24 cellular contexts compared by ENCODE assay signal in the genomic region with DNA sequence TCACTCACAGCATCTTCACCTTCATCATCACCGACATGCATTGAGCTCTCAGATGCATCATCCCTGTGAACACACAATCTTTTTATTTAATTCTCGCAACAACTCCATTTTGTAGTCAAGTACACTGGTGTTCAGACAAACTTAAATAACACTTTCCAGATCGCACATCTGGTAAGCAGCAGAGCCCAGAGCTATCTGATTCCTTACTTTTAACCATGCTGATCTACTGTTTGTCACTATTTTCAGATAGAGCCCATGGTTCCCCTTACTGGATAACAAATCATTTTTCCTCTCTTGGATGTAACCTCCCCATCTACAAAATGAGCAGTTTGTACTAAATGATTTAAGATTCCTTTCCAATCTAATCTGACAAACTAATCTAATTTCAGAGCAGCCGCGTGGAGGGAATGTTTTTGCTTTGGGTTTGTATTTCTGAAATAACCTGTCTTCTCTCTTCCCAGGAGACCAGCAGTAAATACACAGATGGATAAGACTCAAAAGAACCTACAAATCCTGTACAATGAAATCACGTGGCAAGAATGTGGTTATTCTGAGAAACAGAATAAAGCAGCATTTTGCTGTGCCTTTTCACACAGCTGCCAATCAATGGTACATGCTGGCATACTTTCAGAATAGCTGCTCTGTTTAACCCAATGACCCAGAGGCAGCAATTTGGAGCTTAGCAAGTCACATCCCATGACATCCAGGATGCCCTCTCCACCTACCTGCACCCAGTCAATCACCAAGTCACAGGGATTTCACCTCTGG.
DNase-seq lines count a peak whose midpoint lies in the region; ATAC-seq and TF ChIP-seq lines count a peak whose summit lies in the region.
"Had no signal": no experiment of that assay in that cellular context is flagged by ENCODE, and none has a peak within 500 bp of the region (broad histone marks: within the 10 kb centered on the region; RNA-seq: fewer than 3 reads in every experiment).

No MANE protein-coding gene starts in this region.

- H3F3A ChIP-seq in GM23338 (replicated peaks; ENCODE audit: low read depth): 0 out of 2 replicates have a peak, but pooled peaks cover 3% of the 10 kb centered on the region

- no peak overlapping the region for H3K27ac Mint-ChIP-seq in GM23338
- H3K27ac Mint-ChIP-seq: CD8-positive, alpha-beta T cell had no signal

- peaks cover 2% of the 10 kb centered on the region for H3K27me3 Mint-ChIP-seq in GM23338 (ENCODE audit: insufficient read depth, low read depth, poor library complexity)

- H3K79me2 ChIP-seq in GM23338 (replicated peaks; ENCODE audit: insufficient read depth): no peaks in the 10 kb centered on the region

- POLR2A ChIA-PET in HEK293T (lab: Yijun Ruan, JAX): no interaction called here

- H3K36me3 ChIP-seq in GM23338 (ENCODE audit: insufficient read depth): no peaks in the 10 kb centered on the region
- H3K36me3 ChIP-seq: SJSA1 had no signal

- peaks cover under 1% of the 10 kb centered on the region; the same call in 1 of the 2 replicates for H3K9me2 ChIP-seq in GM23338 (ENCODE audit: insufficient read depth)

- peaks cover 24% of the 10 kb centered on the region for H3K4me1 Mint-ChIP-seq in GM23338

- no peak overlapping the region for H3K4me2 ChIP-seq in GM23338
- H3K4me2 ChIP-seq: A549 had no signal

- H2AFZ ChIP-seq in GM23338: no peak overlapping the region

- no peaks in the 10 kb centered on the region for H3K36me3 Mint-ChIP-seq in GM23338 (ENCODE audit: low read depth)
- H3K36me3 Mint-ChIP-seq: CD8-positive, alpha-beta T cell had no signal

- DNase-seq in Jurkat, Clone E6-1 (ENCODE audit: low read depth, low spot score): peak; percentile 52
- DNase-seq in islet precursor cell (peak; percentile 22), GM23338 (ENCODE audit: low spot score) (no peak), NCI-H187 treated with DMSO at 0.1 percent for 48 hours (lab: John Stamatoyannopoulos, UW) (no peak), HEK293T (ENCODE audit: extremely low spot score) (no peak)
- DNase-seq: AML-193; Caco-2; CD8-positive, alpha-beta T cell; EL; GDM1; H7; NCI-H1105 treated with DMSO at 0.1 percent for 48 hours; NCI-H146; NCI-H2029; NCI-H446; NCI-H524 treated with DMSO at 0.1 percent for 48 hours; NCI-H774; Right ventricle myocardium superior; RPMI8226 had no signal

- no peaks in the 10 kb centered on the region for H3K27me3 ChIP-seq in GM23338 (ENCODE audit: insufficient read depth)

- no peak overlapping the region for H3K4me3 Mint-ChIP-seq in GM23338
- H3K4me3 Mint-ChIP-seq: CD8-positive, alpha-beta T cell had no signal

- no peak overlapping the region for H3K27ac ChIP-seq in GM23338 (ENCODE audit: low read depth)
- H3K27ac ChIP-seq: A549, C4-2B, SJSA1 had no signal

- H3K9me3 Mint-ChIP-seq in GM23338: no peaks in the 10 kb centered on the region
- H3K9me3 Mint-ChIP-seq: CD8-positive, alpha-beta T cell had no signal

- no peaks in the 10 kb centered on the region for H4K20me1 ChIP-seq in GM23338 (replicated peaks; ENCODE audit: insufficient read depth)

- H3K4me3 ChIP-seq in Jurkat, Clone E6-1 (ENCODE audit: low read length): no peak overlapping the region
- no peak overlapping the region for H3K4me3 ChIP-seq in GM23338
- H3K4me3 ChIP-seq: A549, SJSA1 had no signal

- peaks cover 17% of the 10 kb centered on the region for H3K4me1 ChIP-seq in GM23338 (ENCODE audit: insufficient read depth)
- H3K4me1 ChIP-seq: A549, Caco-2 had no signal

- CTCF ChIA-PET in HEK293T (lab: Yijun Ruan, JAX): interaction anchor here (0.7 kb wide), 1 partner anchor 11 kb away, joined by 6 read pairs; no protein-coding TSS in a partner anchor

- no peak for ATAC-seq in SK-N-SH treated with all-trans-retinoic acid at 6 μM for 48 hours
- ATAC-seq in GM21737 (IDR thresholded peaks at IDR 0.05; ENCODE audit: unreplicated experiment): no peak
- ATAC-seq in GM23338: no peak
- ATAC-seq: A549; CD8-positive, alpha-beta T cell had no signal

- TF ChIP-seq CTCF in GM23338 (conservative IDR thresholded peaks at IDR 0.05; ENCODE audit: low read depth in 2 of 2): no peak

TF ChIP-seq in SK-N-SH treated with all-trans-retinoic acid at 6 μM for 48 hours, 23 proteins besides CTCF, POLR2A, EP300 and RAD21 (continues in another document):
- TF ChIP-seq, protein P1, sequence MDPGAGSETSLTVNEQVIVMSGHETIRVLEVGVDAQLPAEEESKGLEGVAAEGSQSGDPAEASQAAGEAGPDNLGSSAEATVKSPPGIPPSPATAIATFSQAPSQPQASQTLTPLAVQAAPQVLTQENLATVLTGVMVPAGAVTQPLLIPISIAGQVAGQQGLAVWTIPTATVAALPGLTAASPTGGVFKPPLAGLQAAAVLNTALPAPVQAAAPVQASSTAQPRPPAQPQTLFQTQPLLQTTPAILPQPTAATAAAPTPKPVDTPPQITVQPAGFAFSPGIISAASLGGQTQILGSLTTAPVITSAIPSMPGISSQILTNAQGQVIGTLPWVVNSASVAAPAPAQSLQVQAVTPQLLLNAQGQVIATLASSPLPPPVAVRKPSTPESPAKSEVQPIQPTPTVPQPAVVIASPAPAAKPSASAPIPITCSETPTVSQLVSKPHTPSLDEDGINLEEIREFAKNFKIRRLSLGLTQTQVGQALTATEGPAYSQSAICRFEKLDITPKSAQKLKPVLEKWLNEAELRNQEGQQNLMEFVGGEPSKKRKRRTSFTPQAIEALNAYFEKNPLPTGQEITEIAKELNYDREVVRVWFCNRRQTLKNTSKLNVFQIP (CRISPR knock-in tag; IDR thresholded peaks at IDR 0.05; ENCODE audit: borderline replicate concordance, low read depth): no peak
- no peak for TF ChIP-seq SNAI2 (CRISPR knock-in tag; IDR thresholded peaks at IDR 0.05)
- TF ChIP-seq ISL1 (CRISPR knock-in tag; IDR thresholded peaks at IDR 0.05): 0 out of 2 replicates have a peak, but pooled peaks have one; percentile 12
- TF ChIP-seq ARNTL (CRISPR knock-in tag; IDR thresholded peaks at IDR 0.05; ENCODE audit: borderline replicate concordance, low read depth): no peak
- no peak for TF ChIP-seq CSDC2 (CRISPR knock-in tag; IDR thresholded peaks at IDR 0.05)
- TF ChIP-seq PPARA (CRISPR knock-in tag; IDR thresholded peaks at IDR 0.05; ENCODE audit: borderline replicate concordance): no peak

TF ChIP-seq in GM23338, 12 proteins besides CTCF, POLR2A, EP300 and RAD21 (continues in another document):
- TF ChIP-seq EZH2 (IDR thresholded peaks at IDR 0.05; ENCODE audit: low read depth, unreplicated experiment) (no peak), POLR2AphosphoS5 (IDR thresholded peaks at IDR 0.05; ENCODE audit: low read depth) (no peak)

TF ChIP-seq in HEK293T, 16 proteins besides CTCF, POLR2A, EP300 and RAD21:
- TF ChIP-seq ZNF384 (IDR thresholded peaks at IDR 0.05): no peak
- TF ChIP-seq HDGF (IDR thresholded peaks at IDR 0.05; ENCODE audit: borderline replicate concordance): no peak
- TF ChIP-seq FOXA1 (IDR thresholded peaks at IDR 0.05): no peak
- no peak for TF ChIP-seq SUZ12 (IDR thresholded peaks at IDR 0.05)
- no peak for TF ChIP-seq CTBP1 (IDR thresholded peaks at IDR 0.05; ENCODE audit: borderline replicate concordance)
- TF ChIP-seq, protein P2, sequence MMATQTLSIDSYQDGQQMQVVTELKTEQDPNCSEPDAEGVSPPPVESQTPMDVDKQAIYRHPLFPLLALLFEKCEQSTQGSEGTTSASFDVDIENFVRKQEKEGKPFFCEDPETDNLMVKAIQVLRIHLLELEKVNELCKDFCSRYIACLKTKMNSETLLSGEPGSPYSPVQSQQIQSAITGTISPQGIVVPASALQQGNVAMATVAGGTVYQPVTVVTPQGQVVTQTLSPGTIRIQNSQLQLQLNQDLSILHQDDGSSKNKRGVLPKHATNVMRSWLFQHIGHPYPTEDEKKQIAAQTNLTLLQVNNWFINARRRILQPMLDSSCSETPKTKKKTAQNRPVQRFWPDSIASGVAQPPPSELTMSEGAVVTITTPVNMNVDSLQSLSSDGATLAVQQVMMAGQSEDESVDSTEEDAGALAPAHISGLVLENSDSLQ (IDR thresholded peaks at IDR 0.05): no peak
- TF ChIP-seq FOXK2 (IDR thresholded peaks at IDR 0.05): no peak

Comparison
In these comparisons a context has a peak if more than half of its experiments do, and no peak if none do; other contexts are left out.
1. DNase-seq: peak in Jurkat, Clone E6-1 (single experiment) and islet precursor cell (single experiment); none in GM23338 (single experiment), NCI-H187 treated with DMSO at 0.1 percent for 48 hours (single experiment) and HEK293T (single experiment).